Comparison of ENCODE assay signal across 17 cellular contexts in the genomic region with DNA sequence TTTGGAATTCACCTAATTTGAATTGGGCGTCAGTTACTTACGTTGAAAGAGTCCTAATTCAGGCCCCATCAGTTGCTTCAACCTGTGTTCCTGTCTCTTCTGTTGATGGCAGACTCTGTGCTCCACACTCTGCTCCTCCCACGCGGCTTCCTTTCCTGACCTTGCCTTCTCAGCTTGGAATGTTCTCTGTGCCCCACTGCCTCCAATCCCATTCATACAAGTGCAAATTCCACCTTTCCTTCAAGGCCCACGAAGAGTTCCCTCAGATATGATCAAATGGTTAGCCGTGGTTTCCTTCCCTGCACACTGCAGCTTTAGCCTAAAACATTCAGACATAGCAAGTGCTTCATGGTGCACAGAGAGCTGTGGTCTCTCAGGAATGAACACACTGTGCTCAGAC.
"Had no signal": no experiment of that assay in that cellular context is flagged by ENCODE, and none has a peak within 500 bp of the region (broad histone marks: within the 10 kb centered on the region; RNA-seq: fewer than 3 reads in every experiment).

No MANE protein-coding gene starts in this region.

- DNase-seq: activated CD4-positive, alpha-beta memory T cell treated with anti-CD3 and anti-CD28 coated beads, Interleukin-2, amount 10 ng/mL, durations not matched to agents 7 days and 5 days; activated CD4-positive, alpha-beta T cell treated with anti-CD3 and anti-CD28 coated beads for 1 hour; activated naive CD8-positive, alpha-beta T cell treated with anti-CD3 and anti-CD28 coated beads, Interleukin-2, amount 10 ng/mL, durations not matched to agents 7 days and 5 days; activated T-cell treated with anti-CD3 and anti-CD28 coated beads, Interleukin-2, amount 50 U/mL, for 72 hours; anterior cingulate cortex; caudate nucleus; effector CD4-positive, alpha-beta T cell; heart right ventricle; lower lobe of right lung; mucosa of descending colon; ovary had no signal

- H3K4me1 Mint-ChIP-seq: activated CD4-positive, alpha-beta memory T cell treated with anti-CD3 and anti-CD28 coated beads, Interleukin-2, amount 10 ng/mL, durations not matched to agents 7 days and 5 days had no signal

- H3K4me3 ChIP-seq: coronary artery, heart right ventricle, lower lobe of right lung, mucosa of descending colon, ovary, SK-N-MC, smooth muscle cell had no signal

- H3K27me3 ChIP-seq: heart right ventricle, ovary had no signal

- H3K27ac ChIP-seq: coronary artery, foreskin keratinocyte, heart right ventricle, lower lobe of right lung, ovary, SK-N-MC had no signal

- H3K4me3 Mint-ChIP-seq: activated CD4-positive, alpha-beta memory T cell treated with anti-CD3 and anti-CD28 coated beads, Interleukin-2, amount 10 ng/mL, durations not matched to agents 7 days and 5 days; activated naive CD8-positive, alpha-beta T cell treated with anti-CD3 and anti-CD28 coated beads, Interleukin-2, amount 10 ng/mL, durations not matched to agents 7 days and 5 days; activated T-cell treated with anti-CD3 and anti-CD28 coated beads, Interleukin-2, amount 50 U/mL, for 72 hours; natural killer cell treated with Interleukin-12 subunit alpha and Interleukin-12 subunit beta and Interleukin-15 and Interleukin-18, amount 100 ng/mL, for 72 hours; stimulated activated effector memory CD8-positive, alpha-beta T cell treated with anti-CD3 and anti-CD28 coated beads, Interleukin-12 subunit alpha, Interleukin-12 subunit beta, amount 100 ng/mL, for 72 hours had no signal

- H3K36me3 ChIP-seq: heart right ventricle, lower lobe of right lung, ovary had no signal

- H3K9me3 ChIP-seq: heart right ventricle, lower lobe of right lung, mucosa of descending colon, ovary had no signal

- H3K9me3 Mint-ChIP-seq: activated CD4-positive, alpha-beta memory T cell treated with anti-CD3 and anti-CD28 coated beads, Interleukin-2, amount 10 ng/mL, durations not matched to agents 7 days and 5 days; activated naive CD8-positive, alpha-beta T cell treated with anti-CD3 and anti-CD28 coated beads, Interleukin-2, amount 10 ng/mL, durations not matched to agents 7 days and 5 days; activated T-cell treated with anti-CD3 and anti-CD28 coated beads, Interleukin-2, amount 50 U/mL, for 72 hours; stimulated activated effector memory CD8-positive, alpha-beta T cell treated with anti-CD3 and anti-CD28 coated beads, Interleukin-12 subunit alpha, Interleukin-12 subunit beta, amount 100 ng/mL, for 72 hours had no signal

- ATAC-seq: activated T-cell treated with anti-CD3 and anti-CD28 coated beads, Interleukin-2, amount 50 U/mL, for 72 hours; heart right ventricle; natural killer cell treated with Interleukin-12 subunit alpha and Interleukin-12 subunit beta and Interleukin-15 and Interleukin-18, amount 100 ng/mL, for 72 hours had no signal

- H3K4me1 ChIP-seq: heart right ventricle, lower lobe of right lung had no signal

- H3K36me3 Mint-ChIP-seq: activated naive CD8-positive, alpha-beta T cell treated with anti-CD3 and anti-CD28 coated beads, Interleukin-2, amount 10 ng/mL, durations not matched to agents 7 days and 5 days; natural killer cell treated with Interleukin-12 subunit alpha and Interleukin-12 subunit beta and Interleukin-15 and Interleukin-18, amount 100 ng/mL, for 72 hours; stimulated activated effector memory CD8-positive, alpha-beta T cell treated with anti-CD3 and anti-CD28 coated beads, Interleukin-12 subunit alpha, Interleukin-12 subunit beta, amount 100 ng/mL, for 72 hours had no signal

- H3K27ac Mint-ChIP-seq: activated CD4-positive, alpha-beta memory T cell treated with anti-CD3 and anti-CD28 coated beads, Interleukin-2, amount 10 ng/mL, durations not matched to agents 7 days and 5 days; activated naive CD8-positive, alpha-beta T cell treated with anti-CD3 and anti-CD28 coated beads, Interleukin-2, amount 10 ng/mL, durations not matched to agents 7 days and 5 days; activated T-cell treated with anti-CD3 and anti-CD28 coated beads, Interleukin-2, amount 50 U/mL, for 72 hours; stimulated activated effector memory CD8-positive, alpha-beta T cell treated with anti-CD3 and anti-CD28 coated beads, Interleukin-12 subunit alpha, Interleukin-12 subunit beta, amount 100 ng/mL, for 72 hours had no signal

- H3K27me3 Mint-ChIP-seq: activated CD4-positive, alpha-beta memory T cell treated with anti-CD3 and anti-CD28 coated beads, Interleukin-2, amount 10 ng/mL, durations not matched to agents 7 days and 5 days; activated naive CD8-positive, alpha-beta T cell treated with anti-CD3 and anti-CD28 coated beads, Interleukin-2, amount 10 ng/mL, durations not matched to agents 7 days and 5 days; natural killer cell treated with Interleukin-12 subunit alpha and Interleukin-12 subunit beta and Interleukin-15 and Interleukin-18, amount 100 ng/mL, for 72 hours had no signal
